Comparison of ENCODE assay signal across 1 cellular context in the genomic region with DNA sequence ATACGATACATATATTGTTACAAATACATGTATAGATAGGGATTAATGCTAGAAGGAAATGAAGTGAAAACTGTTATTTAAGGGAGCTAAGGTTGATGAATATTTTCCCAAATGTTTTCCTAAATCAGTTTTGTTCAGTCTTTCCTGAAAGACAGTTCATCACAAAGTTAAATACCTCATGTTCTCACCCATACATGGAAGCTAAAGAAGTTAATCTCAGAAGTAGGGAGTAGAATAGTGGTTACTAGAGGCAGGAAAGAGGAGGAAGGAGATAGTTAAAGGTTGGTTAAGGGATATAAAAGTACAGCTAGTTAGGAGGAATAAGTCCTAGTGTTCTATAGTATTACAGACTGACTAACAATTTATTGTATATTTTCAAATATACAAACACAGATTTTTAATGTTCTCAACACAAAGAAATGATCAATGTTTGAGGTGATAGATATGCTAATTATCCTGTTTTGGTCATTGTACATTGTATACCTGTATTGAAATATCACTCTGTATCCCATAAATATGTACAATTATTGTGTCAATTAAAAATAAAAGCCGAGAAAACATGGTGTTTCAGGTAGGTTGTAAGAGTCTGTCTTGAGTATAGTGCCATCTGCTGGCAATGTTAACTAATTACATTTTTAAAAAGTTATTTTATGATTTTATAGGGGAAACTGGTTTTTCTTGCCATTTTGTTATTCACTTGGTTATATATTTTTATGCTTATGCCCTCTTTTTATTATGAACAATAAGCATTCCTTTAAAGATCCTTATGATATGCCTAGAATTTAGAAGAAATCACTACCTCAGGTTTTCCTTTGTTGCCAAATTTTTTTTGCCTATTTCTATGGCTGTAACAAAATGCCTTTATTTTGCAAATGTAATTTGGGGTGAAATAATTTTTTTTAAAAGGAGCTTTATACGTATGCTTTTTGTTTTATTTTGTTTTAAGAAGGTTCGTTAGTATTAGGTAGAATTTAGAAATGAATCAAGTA.
TF ChIP-seq lines count a peak whose summit lies in the region.

No MANE protein-coding gene starts in this region.

TF ChIP-seq in GM23338, 12 proteins besides CTCF, POLR2A, EP300 and RAD21 (continued from another document):
- TF ChIP-seq, protein P1, sequence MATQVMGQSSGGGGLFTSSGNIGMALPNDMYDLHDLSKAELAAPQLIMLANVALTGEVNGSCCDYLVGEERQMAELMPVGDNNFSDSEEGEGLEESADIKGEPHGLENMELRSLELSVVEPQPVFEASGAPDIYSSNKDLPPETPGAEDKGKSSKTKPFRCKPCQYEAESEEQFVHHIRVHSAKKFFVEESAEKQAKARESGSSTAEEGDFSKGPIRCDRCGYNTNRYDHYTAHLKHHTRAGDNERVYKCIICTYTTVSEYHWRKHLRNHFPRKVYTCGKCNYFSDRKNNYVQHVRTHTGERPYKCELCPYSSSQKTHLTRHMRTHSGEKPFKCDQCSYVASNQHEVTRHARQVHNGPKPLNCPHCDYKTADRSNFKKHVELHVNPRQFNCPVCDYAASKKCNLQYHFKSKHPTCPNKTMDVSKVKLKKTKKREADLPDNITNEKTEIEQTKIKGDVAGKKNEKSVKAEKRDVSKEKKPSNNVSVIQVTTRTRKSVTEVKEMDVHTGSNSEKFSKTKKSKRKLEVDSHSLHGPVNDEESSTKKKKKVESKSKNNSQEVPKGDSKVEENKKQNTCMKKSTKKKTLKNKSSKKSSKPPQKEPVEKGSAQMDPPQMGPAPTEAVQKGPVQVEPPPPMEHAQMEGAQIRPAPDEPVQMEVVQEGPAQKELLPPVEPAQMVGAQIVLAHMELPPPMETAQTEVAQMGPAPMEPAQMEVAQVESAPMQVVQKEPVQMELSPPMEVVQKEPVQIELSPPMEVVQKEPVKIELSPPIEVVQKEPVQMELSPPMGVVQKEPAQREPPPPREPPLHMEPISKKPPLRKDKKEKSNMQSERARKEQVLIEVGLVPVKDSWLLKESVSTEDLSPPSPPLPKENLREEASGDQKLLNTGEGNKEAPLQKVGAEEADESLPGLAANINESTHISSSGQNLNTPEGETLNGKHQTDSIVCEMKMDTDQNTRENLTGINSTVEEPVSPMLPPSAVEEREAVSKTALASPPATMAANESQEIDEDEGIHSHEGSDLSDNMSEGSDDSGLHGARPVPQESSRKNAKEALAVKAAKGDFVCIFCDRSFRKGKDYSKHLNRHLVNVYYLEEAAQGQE (IDR thresholded peaks at IDR 0.05; ENCODE audit: unreplicated experiment) = no peak
- no peak for TF ChIP-seq POLR2AphosphoS5 (IDR thresholded peaks at IDR 0.05; ENCODE audit: low read depth)
- TF ChIP-seq ZNF331 (CRISPR knock-in tag; IDR thresholded peaks at IDR 0.05; ENCODE audit: low read depth) = no peak
- no peak for TF ChIP-seq NANOG (IDR thresholded peaks at IDR 0.05; ENCODE audit: borderline replicate concordance)
- TF ChIP-seq, protein P2, sequence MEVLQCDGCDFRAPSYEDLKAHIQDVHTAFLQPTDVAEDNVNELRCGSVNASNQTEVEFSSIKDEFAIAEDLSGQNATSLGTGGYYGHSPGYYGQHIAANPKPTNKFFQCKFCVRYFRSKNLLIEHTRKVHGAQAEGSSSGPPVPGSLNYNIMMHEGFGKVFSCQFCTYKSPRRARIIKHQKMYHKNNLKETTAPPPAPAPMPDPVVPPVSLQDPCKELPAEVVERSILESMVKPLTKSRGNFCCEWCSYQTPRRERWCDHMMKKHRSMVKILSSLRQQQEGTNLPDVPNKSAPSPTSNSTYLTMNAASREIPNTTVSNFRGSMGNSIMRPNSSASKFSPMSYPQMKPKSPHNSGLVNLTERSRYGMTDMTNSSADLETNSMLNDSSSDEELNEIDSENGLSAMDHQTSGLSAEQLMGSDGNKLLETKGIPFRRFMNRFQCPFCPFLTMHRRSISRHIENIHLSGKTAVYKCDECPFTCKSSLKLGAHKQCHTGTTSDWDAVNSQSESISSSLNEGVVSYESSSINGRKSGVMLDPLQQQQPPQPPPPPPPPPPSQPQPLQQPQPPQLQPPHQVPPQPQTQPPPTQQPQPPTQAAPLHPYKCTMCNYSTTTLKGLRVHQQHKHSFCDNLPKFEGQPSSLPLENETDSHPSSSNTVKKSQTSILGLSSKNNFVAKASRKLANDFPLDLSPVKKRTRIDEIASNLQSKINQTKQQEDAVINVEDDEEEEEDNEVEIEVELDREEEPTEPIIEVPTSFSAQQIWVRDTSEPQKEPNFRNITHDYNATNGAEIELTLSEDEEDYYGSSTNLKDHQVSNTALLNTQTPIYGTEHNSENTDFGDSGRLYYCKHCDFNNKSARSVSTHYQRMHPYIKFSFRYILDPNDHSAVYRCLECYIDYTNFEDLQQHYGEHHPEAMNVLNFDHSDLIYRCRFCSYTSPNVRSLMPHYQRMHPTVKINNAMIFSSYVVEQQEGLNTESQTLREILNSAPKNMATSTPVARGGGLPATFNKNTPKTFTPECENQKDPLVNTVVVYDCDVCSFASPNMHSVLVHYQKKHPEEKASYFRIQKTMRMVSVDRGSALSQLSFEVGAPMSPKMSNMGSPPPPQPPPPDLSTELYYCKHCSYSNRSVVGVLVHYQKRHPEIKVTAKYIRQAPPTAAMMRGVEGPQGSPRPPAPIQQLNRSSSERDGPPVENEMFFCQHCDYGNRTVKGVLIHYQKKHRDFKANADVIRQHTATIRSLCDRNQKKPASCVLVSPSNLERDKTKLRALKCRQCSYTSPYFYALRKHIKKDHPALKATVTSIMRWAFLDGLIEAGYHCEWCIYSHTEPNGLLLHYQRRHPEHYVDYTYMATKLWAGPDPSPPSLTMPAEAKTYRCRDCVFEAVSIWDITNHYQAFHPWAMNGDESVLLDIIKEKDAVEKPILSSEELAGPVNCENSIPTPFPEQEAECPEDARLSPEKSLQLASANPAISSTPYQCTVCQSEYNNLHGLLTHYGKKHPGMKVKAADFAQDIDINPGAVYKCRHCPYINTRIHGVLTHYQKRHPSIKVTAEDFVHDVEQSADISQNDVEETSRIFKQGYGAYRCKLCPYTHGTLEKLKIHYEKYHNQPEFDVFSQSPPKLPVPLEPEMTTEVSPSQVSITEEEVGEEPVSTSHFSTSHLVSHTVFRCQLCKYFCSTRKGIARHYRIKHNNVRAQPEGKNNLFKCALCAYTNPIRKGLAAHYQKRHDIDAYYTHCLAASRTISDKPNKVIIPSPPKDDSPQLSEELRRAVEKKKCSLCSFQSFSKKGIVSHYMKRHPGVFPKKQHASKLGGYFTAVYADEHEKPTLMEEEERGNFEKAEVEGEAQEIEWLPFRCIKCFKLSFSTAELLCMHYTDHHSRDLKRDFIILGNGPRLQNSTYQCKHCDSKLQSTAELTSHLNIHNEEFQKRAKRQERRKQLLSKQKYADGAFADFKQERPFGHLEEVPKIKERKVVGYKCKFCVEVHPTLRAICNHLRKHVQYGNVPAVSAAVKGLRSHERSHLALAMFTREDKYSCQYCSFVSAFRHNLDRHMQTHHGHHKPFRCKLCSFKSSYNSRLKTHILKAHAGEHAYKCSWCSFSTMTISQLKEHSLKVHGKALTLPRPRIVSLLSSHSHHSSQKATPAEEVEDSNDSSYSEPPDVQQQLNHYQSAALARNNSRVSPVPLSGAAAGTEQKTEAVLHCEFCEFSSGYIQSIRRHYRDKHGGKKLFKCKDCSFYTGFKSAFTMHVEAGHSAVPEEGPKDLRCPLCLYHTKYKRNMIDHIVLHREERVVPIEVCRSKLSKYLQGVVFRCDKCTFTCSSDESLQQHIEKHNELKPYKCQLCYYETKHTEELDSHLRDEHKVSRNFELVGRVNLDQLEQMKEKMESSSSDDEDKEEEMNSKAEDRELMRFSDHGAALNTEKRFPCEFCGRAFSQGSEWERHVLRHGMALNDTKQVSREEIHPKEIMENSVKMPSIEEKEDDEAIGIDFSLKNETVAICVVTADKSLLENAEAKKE (CRISPR knock-in tag; IDR thresholded peaks at IDR 0.05) = no peak
- no peak for TF ChIP-seq EZH2 (IDR thresholded peaks at IDR 0.05; ENCODE audit: low read depth, unreplicated experiment)
- TF ChIP-seq CREB1 (CRISPR knock-in tag; IDR thresholded peaks at IDR 0.05; ENCODE audit: low read depth) = no peak
